ENCODE assay signal across 1 cellular context in genomic region chr19:31253816-31254551, GRCh38.
TF ChIP-seq lines count a peak whose summit lies in the region.

No MANE protein-coding gene starts in this region.

TF ChIP-seq in HEK293, 187 proteins besides CTCF, POLR2A, EP300 and RAD21 (continued from another document and continues in another):
- TF ChIP-seq ZNF768 (tag by site-specific recombination; IDR thresholded peaks at IDR 0.05) (no peak), ZNF157 (tag by site-specific recombination; IDR thresholded peaks at IDR 0.05) (no peak), SCRT1 (tag by site-specific recombination; IDR thresholded peaks at IDR 0.05; ENCODE audit: borderline replicate concordance) (no peak), ELK4 (IDR thresholded peaks at IDR 0.05; ENCODE audit: borderline replicate concordance, low read depth, low read length) (no peak), ZNF280C (tag by site-specific recombination; IDR thresholded peaks at IDR 0.05) (no peak), ZNF513 (tag by site-specific recombination; IDR thresholded peaks at IDR 0.05) (no peak), ZNF585B (tag by site-specific recombination; IDR thresholded peaks at IDR 0.05) (0 out of 2 replicates have a peak, but pooled peaks have one; percentile 32), ZNF670 (tag by site-specific recombination; IDR thresholded peaks at IDR 0.05; ENCODE audit: low read depth) (no peak), HOXD13 (CRISPR knock-in tag; IDR thresholded peaks at IDR 0.05; ENCODE audit: borderline replicate concordance) (no peak), ZNF175 (tag by site-specific recombination; IDR thresholded peaks at IDR 0.05) (no peak), PRDM4 (tag by site-specific recombination; IDR thresholded peaks at IDR 0.05) (no peak), GLI2 (tag by site-specific recombination; IDR thresholded peaks at IDR 0.05; ENCODE audit: borderline replicate concordance, low read depth) (no peak), KLF8 (tag by site-specific recombination; IDR thresholded peaks at IDR 0.05) (no peak), SP7 (tag by site-specific recombination; IDR thresholded peaks at IDR 0.05) (no peak), ZNF560 (tag by site-specific recombination; IDR thresholded peaks at IDR 0.05; ENCODE audit: borderline replicate concordance) (no peak), ZNF341 (tag by site-specific recombination; IDR thresholded peaks at IDR 0.05; ENCODE audit: low read depth) (peak; percentile 47; the same call in 1 of the 2 replicates), GLIS1 (tag by site-specific recombination; IDR thresholded peaks at IDR 0.05) (peak; percentile 75), PRDM10 (tag by site-specific recombination; IDR thresholded peaks at IDR 0.05) (peak; percentile 35; the same call in 1 of the 2 replicates), ZNF777 (tag by site-specific recombination; IDR thresholded peaks at IDR 0.05; ENCODE audit: borderline replicate concordance) (no peak), ZNF645 (tag by site-specific recombination; IDR thresholded peaks at IDR 0.05) (no peak), ZNF580 (tag by site-specific recombination; IDR thresholded peaks at IDR 0.05) (no peak), ZNF350 (tag by site-specific recombination; IDR thresholded peaks at IDR 0.05) (no peak), HIC1 (tag by site-specific recombination; IDR thresholded peaks at IDR 0.05) (peak; percentile 59; the same call in 1 of the 2 replicates), MYNN (tag by site-specific recombination; IDR thresholded peaks at IDR 0.05; ENCODE audit: borderline replicate concordance) (no peak), ZFP41 (tag by site-specific recombination; IDR thresholded peaks at IDR 0.05; ENCODE audit: borderline replicate concordance) (no peak), ZNF571 (tag by site-specific recombination; IDR thresholded peaks at IDR 0.05) (no peak), PRDM1 (tag by site-specific recombination; IDR thresholded peaks at IDR 0.05) (no peak), KLF17 (tag by site-specific recombination; IDR thresholded peaks at IDR 0.05) (no peak), ZNF366 (tag by site-specific recombination; conservative IDR thresholded peaks at IDR 0.05) (0 out of 2 replicates have a peak, but pooled peaks have one; percentile 18), ZNF16 (tag by site-specific recombination; IDR thresholded peaks at IDR 0.05; ENCODE audit: low read depth) (no peak), ZNF335 (tag by site-specific recombination; conservative IDR thresholded peaks at IDR 0.05) (no peak), SETDB1 (IDR thresholded peaks at IDR 0.05; ENCODE audit: insufficient read length, low read length) (no peak), ZNF449 (tag by site-specific recombination; IDR thresholded peaks at IDR 0.05) (no peak), ZNF324 (tag by site-specific recombination; IDR thresholded peaks at IDR 0.05) (no peak), ZBTB26 (tag by site-specific recombination; optimal IDR thresholded peaks at IDR 0.05) (no peak), KLF7 (tag by site-specific recombination; IDR thresholded peaks at IDR 0.05; ENCODE audit: borderline replicate concordance) (no peak), ZNF514 (tag by site-specific recombination; IDR thresholded peaks at IDR 0.05) (no peak), ZNF548 (tag by site-specific recombination; IDR thresholded peaks at IDR 0.05) (no peak), EGR2 (tag by site-specific recombination; IDR thresholded peaks at IDR 0.05; ENCODE audit: low read depth) (no peak), ZBTB17 (tag by site-specific recombination; IDR thresholded peaks at IDR 0.05) (no peak)
